In genomic region chr3:13574798-13575451, GRCh38 we compare ENCODE assay signal across 1 cellular context.
A peak's percentile ranks its signal among the peaks of the same experiment; 100 is the strongest.
TF ChIP-seq lines count a peak whose summit lies in the region.

No MANE protein-coding gene starts in this region.

TF ChIP-seq in K562, 482 proteins besides CTCF, POLR2A, EP300 and RAD21 (continued from another document and continues in another):
- no peak for TF ChIP-seq RERE (CRISPR knock-in tag; IDR thresholded peaks at IDR 0.05; ENCODE audit: borderline replicate concordance)
- TF ChIP-seq TCF15 (CRISPR knock-in tag; IDR thresholded peaks at IDR 0.05): no peak
- no peak for TF ChIP-seq ZNF217 (CRISPR knock-in tag; IDR thresholded peaks at IDR 0.05)
- no peak for TF ChIP-seq PRMT5 (CRISPR knock-in tag; IDR thresholded peaks at IDR 0.05)
- TF ChIP-seq SRF (CRISPR knock-in tag; IDR thresholded peaks at IDR 0.05): no peak
- no peak for TF ChIP-seq PHF21A (IDR thresholded peaks at IDR 0.05; ENCODE audit: borderline replicate concordance, low read depth)
- no peak for TF ChIP-seq NFIC (IDR thresholded peaks at IDR 0.05)
- TF ChIP-seq CREB1 (IDR thresholded peaks at IDR 0.05): peak; percentile 74
- peak; percentile 73; the same call in 1 of the 2 replicates for TF ChIP-seq CREB1 (CRISPR knock-in tag; IDR thresholded peaks at IDR 0.05)
- TF ChIP-seq NELFE (IDR thresholded peaks at IDR 0.05; ENCODE audit: insufficient read depth, insufficient read length): no peak
- TF ChIP-seq ZNF24 (IDR thresholded peaks at IDR 0.05): no peak
- TF ChIP-seq ZBTB43 (CRISPR knock-in tag; IDR thresholded peaks at IDR 0.05): no peak
- no peak for TF ChIP-seq RNF219 (CRISPR knock-in tag; IDR thresholded peaks at IDR 0.05)
- 0 out of 2 replicates have a peak, but pooled peaks have one; percentile 40 for TF ChIP-seq NCOA1 (IDR thresholded peaks at IDR 0.05; ENCODE audit: low read depth)
- TF ChIP-seq ZBTB7A (IDR thresholded peaks at IDR 0.05; ENCODE audit: borderline replicate concordance, control insufficient read depth, low read depth, low read length): peak; percentile 37; the same call in 1 of the 2 replicates
- no peak for TF ChIP-seq ZNF175 (CRISPR knock-in tag; IDR thresholded peaks at IDR 0.05; ENCODE audit: low read depth)
- no peak for TF ChIP-seq SUPT5H (IDR thresholded peaks at IDR 0.05)
- no peak for TF ChIP-seq PHF20 (IDR thresholded peaks at IDR 0.05; ENCODE audit: partially characterized antibody)
- TF ChIP-seq C11orf30 (IDR thresholded peaks at IDR 0.05; ENCODE audit: low read depth): peak; percentile 74
- TF ChIP-seq SOX6 (IDR thresholded peaks at IDR 0.05): no peak
- TF ChIP-seq TRIM24 (IDR thresholded peaks at IDR 0.05): 0 out of 4 replicates have a peak, but pooled peaks of 1 of the 2 experiments have one; percentile 28
- no peak for TF ChIP-seq ZNF232 (CRISPR knock-in tag; IDR thresholded peaks at IDR 0.05)
- no peak for TF ChIP-seq KLF1 (tag; IDR thresholded peaks at IDR 0.05)
- TF ChIP-seq XRCC5 (IDR thresholded peaks at IDR 0.05; ENCODE audit: low read depth, low read length): no peak
- no peak for TF ChIP-seq IRF2 (CRISPR knock-in tag; IDR thresholded peaks at IDR 0.05)
- TF ChIP-seq ELF2 (CRISPR knock-in tag; IDR thresholded peaks at IDR 0.05): no peak
- TF ChIP-seq EWSR1 (IDR thresholded peaks at IDR 0.05; ENCODE audit: borderline replicate concordance, low read depth, partially characterized antibody): no peak
- TF ChIP-seq SRSF3 (IDR thresholded peaks at IDR 0.05; ENCODE audit: insufficient read depth, low read length): no peak
- peak; percentile 73; the same call in 1 of the 2 replicates for TF ChIP-seq SMARCA4 (IDR thresholded peaks at IDR 0.05)
- no peak for TF ChIP-seq ZNF347 (CRISPR knock-in tag; IDR thresholded peaks at IDR 0.05; ENCODE audit: low read depth)
- no peak for TF ChIP-seq THAP7 (CRISPR knock-in tag; IDR thresholded peaks at IDR 0.05)
- no peak for TF ChIP-seq CHD1 (IDR thresholded peaks at IDR 0.05; ENCODE audit: low read length)
- TF ChIP-seq PCBP2 (IDR thresholded peaks at IDR 0.05; ENCODE audit: low read depth, low read length, poor library complexity, severe bottlenecking): no peak
- no peak for TF ChIP-seq CREB3L1 (IDR thresholded peaks at IDR 0.05; ENCODE audit: borderline replicate concordance, low read depth)
- TF ChIP-seq ATF1 (CRISPR knock-in tag; IDR thresholded peaks at IDR 0.05): no peak
- no peak for TF ChIP-seq ATF1 (tag; IDR thresholded peaks at IDR 0.05)
- no peak for TF ChIP-seq ELK3 (CRISPR knock-in tag; IDR thresholded peaks at IDR 0.05)
- TF ChIP-seq VEZF1 (CRISPR knock-in tag; IDR thresholded peaks at IDR 0.05): peak; percentile 45
- TF ChIP-seq KLF16 (IDR thresholded peaks at IDR 0.05): no peak
- TF ChIP-seq ZNF277 (CRISPR knock-in tag; IDR thresholded peaks at IDR 0.05; ENCODE audit: borderline replicate concordance): no peak
- TF ChIP-seq ZNF584 (CRISPR knock-in tag; IDR thresholded peaks at IDR 0.05; ENCODE audit: low read depth): no peak
- TF ChIP-seq SREBF1 (IDR thresholded peaks at IDR 0.05; ENCODE audit: borderline replicate concordance, low read depth, low read length): no peak
- TF ChIP-seq NR4A1 (CRISPR knock-in tag; IDR thresholded peaks at IDR 0.05): no peak
- TF ChIP-seq NR4A1 (tag; IDR thresholded peaks at IDR 0.05): no peak; the same call in none of the 2 replicates
- TF ChIP-seq ZNF395 (CRISPR knock-in tag; IDR thresholded peaks at IDR 0.05): no peak
- no peak for TF ChIP-seq ATF4 (CRISPR knock-in tag; IDR thresholded peaks at IDR 0.05)
- TF ChIP-seq TAF15 (IDR thresholded peaks at IDR 0.05; ENCODE audit: low read depth, low read length): no peak
- peak; percentile 91 for TF ChIP-seq TFAP4 (CRISPR knock-in tag; IDR thresholded peaks at IDR 0.05; ENCODE audit: borderline replicate concordance)
